9 cellular contexts compared by ENCODE assay signal in genomic region chr2:174688079-174688478, GRCh38.
DNase-seq lines count a peak whose midpoint lies in the region; ATAC-seq and TF ChIP-seq lines count a peak whose summit lies in the region.
"Had no signal": no experiment of that assay in that cellular context is flagged by ENCODE, and none has a peak within 500 bp of the region (broad histone marks: within the 10 kb centered on the region; RNA-seq: fewer than 3 reads in every experiment).

No MANE protein-coding gene starts in this region.

- H3K36me3 ChIP-seq in CD8-positive, alpha-beta T cell (ENCODE audit: insufficient read depth, low read length): no peaks in the 10 kb centered on the region
- H3K36me3 ChIP-seq in hepatocyte (replicated peaks; ENCODE audit: insufficient read depth, low read depth) (no peaks in the 10 kb centered on the region), Caco-2 (ENCODE audit: control insufficient read depth, insufficient read depth, low read length) (no peaks in the 10 kb centered on the region)

- no peak overlapping the region for H2AFZ ChIP-seq in hepatocyte

- CTCF ChIA-PET in CD8-positive, alpha-beta T cell (lab: Charles Lee): interaction anchor here (0.6 to 9.1 kb wide), 41 partner anchors 9 to 310 kb away, joined by 3 to 189 read pairs (median 5); partner anchors contain the start of gene WIPF1
- CTCF ChIA-PET in Caco-2 (lab: Charles Lee): interaction anchor here (1.0 to 2.4 kb wide), 6 partner anchors 9 to 225 kb away, joined by 3 to 10 read pairs (median 4); no protein-coding TSS in a partner anchor

- H3K4me3 Mint-ChIP-seq in CD8-positive, alpha-beta T cell: no peak overlapping the region
- no peak overlapping the region for H3K4me3 Mint-ChIP-seq in Caco-2 (ENCODE audit: unreplicated experiment)

- POLR2A ChIA-PET in CD8-positive, alpha-beta T cell (lab: Charles Lee): interaction anchor here (0.8 to 3.2 kb wide), 4 partner anchors 78 to 215 kb away, joined by 3 to 10 read pairs (median 6); partner anchors contain the start of gene WIPF1
- POLR2A ChIA-PET in Caco-2 (lab: Charles Lee): no interaction called here

- H3K4me1 Mint-ChIP-seq in CD8-positive, alpha-beta T cell (ENCODE audit: low read depth): peaks cover 24% of the 10 kb centered on the region
- H3K4me1 Mint-ChIP-seq in Caco-2 (ENCODE audit: low read depth, unreplicated experiment): peaks cover 7% of the 10 kb centered on the region

- 50% methylated on average over 2 of the region's 2 CpGs for WGBS in hepatocyte (ENCODE audit: low lambda C conversion rate, missing lambda C conversion rate)

- H3K27me3 ChIP-seq in CD8-positive, alpha-beta T cell (ENCODE audit: insufficient read depth, low read length): no peaks in the 10 kb centered on the region
- H3K27me3 ChIP-seq in hepatocyte (peaks cover 12% of the 10 kb centered on the region), Caco-2 (replicated peaks; ENCODE audit: control insufficient read depth, insufficient read depth, low read length) (no peaks in the 10 kb centered on the region)

- no peaks in the 10 kb centered on the region for H3K27me3 Mint-ChIP-seq in CD8-positive, alpha-beta T cell (ENCODE audit: low read depth)
- H3K27me3 Mint-ChIP-seq in Caco-2 (ENCODE audit: insufficient read depth, unreplicated experiment): peaks cover 6% of the 10 kb centered on the region

- H3K79me2 ChIP-seq in hepatocyte: no peaks in the 10 kb centered on the region

- no peak overlapping the region for H3K27ac ChIP-seq in CD8-positive, alpha-beta T cell (ENCODE audit: low read depth, low read length)
- H3K27ac ChIP-seq in hepatocyte: no peak overlapping the region

- peak overlapping the region; percentile 68 for H3K27ac Mint-ChIP-seq in CD8-positive, alpha-beta T cell
- no peak overlapping the region for H3K27ac Mint-ChIP-seq in Caco-2 (ENCODE audit: unreplicated experiment)
- H3K27ac Mint-ChIP-seq: IgD-negative memory B cell had no signal

- BruUV-seq in Caco-2 (replicated peaks; lab: Mats Ljungman, UMichigan): no TSS peak

- no peak overlapping the region for H3K4me2 ChIP-seq in hepatocyte

- H3K4me1 ChIP-seq in CD8-positive, alpha-beta T cell (ENCODE audit: insufficient read depth, low read length): peaks cover 11% of the 10 kb centered on the region
- H3K4me1 ChIP-seq in hepatocyte (ENCODE audit: insufficient read depth) (no peaks in the 10 kb centered on the region), Caco-2 (0 out of 2 replicates have a peak, but pooled peaks cover 5% of the 10 kb centered on the region)

- peak; percentile 73 for TF ChIP-seq CTCF in CD8-positive, alpha-beta T cell (IDR thresholded peaks at IDR 0.05)
- TF ChIP-seq CTCF in HFF-Myc (IDR thresholded peaks at IDR 0.05; ENCODE audit: low read depth, low read length, missing control alignments) (peak; percentile 5), hepatocyte (IDR thresholded peaks at IDR 0.05; ENCODE audit: poor library complexity) (peak; percentile 62), Caco-2 (IDR thresholded peaks at IDR 0.05; ENCODE audit: insufficient read depth in 1 of 2, low read depth in 1 of 2, low read length in 1 of 2, severe bottlenecking in 1 of 2, unreplicated experiment in 1 of 2) (peak in 1 of 2 experiments; percentile 28)

- intact Hi-C loops in CD8-positive, alpha-beta T cell (cut with DNase I, micrococcal nuclease): loop anchor here (1.0 kb wide), 3 partner anchors 85 to 226 kb away; no protein-coding TSS in a partner anchor
- intact Hi-C loops in Caco-2 (cut with micrococcal nuclease; ENCODE audit: unreplicated experiment): no loop called here

- H3K9me3 Mint-ChIP-seq in CD8-positive, alpha-beta T cell: no peaks in the 10 kb centered on the region
- no peaks in the 10 kb centered on the region for H3K9me3 Mint-ChIP-seq in Caco-2 (ENCODE audit: unreplicated experiment)
- H3K9me3 Mint-ChIP-seq: IgD-negative memory B cell had no signal

- no peaks in the 10 kb centered on the region for H3K9me3 ChIP-seq in CD8-positive, alpha-beta T cell (ENCODE audit: low read length)
- H3K9me3 ChIP-seq in hepatocyte (ENCODE audit: low read depth) (no peaks in the 10 kb centered on the region), Caco-2 (no peaks in the 10 kb centered on the region)

- H3K4me3 ChIP-seq in CD8-positive, alpha-beta T cell (ENCODE audit: low read depth, low read length): no peak overlapping the region
- H3K4me3 ChIP-seq in HFF-Myc (replicated peaks; ENCODE audit: low read depth, low read length) (no peak overlapping the region), hepatocyte (no peak overlapping the region), Caco-2 (ENCODE audit: low read depth, low read length) (no peak overlapping the region)

- no peaks in the 10 kb centered on the region for H3K9me2 ChIP-seq in hepatocyte (replicated peaks; ENCODE audit: insufficient read depth)

- DNase-seq in CD8-positive, alpha-beta T cell: no peak
- DNase-seq in HFF-Myc (ENCODE audit: extremely low read depth, low read depth) (no peak), SW480 (ENCODE audit: low spot score) (peak; percentile 16), hepatocyte (ENCODE audit: low spot score) (peak; percentile 47), Caco-2 (no peak), cerebellum (ENCODE audit: low spot score) (no peak)
- no peak for DNase-seq in stimulated activated CD4-positive, alpha-beta T cell treated with anti-CD3 and anti-CD28 coated beads, Interleukin-1b, Interleukin-23, amount 100 ng/mL, for 48 hours

- H4K20me1 ChIP-seq in hepatocyte (ENCODE audit: insufficient read depth, poor library complexity, severe bottlenecking): no peaks in the 10 kb centered on the region

- ATAC-seq in CD8-positive, alpha-beta T cell: peak; percentile 67
- ATAC-seq in HG02973 (IDR thresholded peaks at IDR 0.05; ENCODE audit: unreplicated experiment): no peak

- no peaks in the 10 kb centered on the region for H3K36me3 Mint-ChIP-seq in CD8-positive, alpha-beta T cell
- H3K36me3 Mint-ChIP-seq in Caco-2 (ENCODE audit: insufficient read depth, unreplicated experiment): no peaks in the 10 kb centered on the region

Comparison
In these comparisons a context has a peak if more than half of its experiments do, and no peak if none do; other contexts are left out.
1. DNase-seq: peak in SW480 (single experiment) and hepatocyte (single experiment); none in CD8-positive, alpha-beta T cell (0 of 7), HFF-Myc (single experiment), Caco-2 (0 of 2), stimulated activated CD4-positive, alpha-beta T cell treated with anti-CD3 and anti-CD28 coated beads, Interleukin-1b, Interleukin-23, amount 100 ng/mL, for 48 hours (single experiment) and cerebellum (single experiment).